ENCODE assay signal across 27 cellular contexts in the genomic region with DNA sequence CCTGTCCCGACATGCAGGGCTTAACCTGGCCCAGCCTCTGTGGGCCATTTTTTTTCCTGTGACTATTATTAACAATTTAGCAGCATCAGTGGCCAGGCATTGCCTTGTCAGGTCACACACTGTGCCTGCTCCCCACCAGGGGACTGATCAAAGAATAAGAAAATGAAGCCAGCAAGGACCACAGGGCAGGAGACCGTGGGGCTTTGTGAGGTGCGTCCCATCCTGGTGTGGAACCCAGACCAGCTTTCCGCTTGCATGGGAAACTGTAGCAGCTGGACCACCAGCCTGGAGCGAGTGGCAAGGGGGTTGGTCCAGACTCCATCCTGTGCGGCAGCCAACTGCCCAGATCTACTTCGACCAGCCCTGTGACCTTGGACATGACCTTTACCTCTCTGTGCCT.
"Had no signal": no experiment of that assay in that cellular context is flagged by ENCODE, and none has a peak within 500 bp of the region (broad histone marks: within the 10 kb centered on the region; RNA-seq: fewer than 3 reads in every experiment).

No MANE protein-coding gene starts in this region.

- H3K9me3 Mint-ChIP-seq: activated CD8-positive, alpha-beta T cell treated with anti-CD3 and anti-CD28 coated beads for 36 hours; activated naive CD4-positive, alpha-beta T cell treated with anti-CD3 and anti-CD28 coated beads, Interleukin-2, amount 50 U/mL, for 72 hours; activated naive CD8-positive, alpha-beta T cell treated with anti-CD3 and anti-CD28 coated beads, Interleukin-2, amount 50 U/mL, for 24 hours; T-helper 2 cell treated with Interferon-gamma antibody and Interleukin-4, amounts not matched to agents 5 μg/mL and 100 μg/mL, for 36 hours had no signal

- ATAC-seq: activated CD4-positive, CD25-positive, alpha-beta regulatory T cell treated with anti-CD3 and anti-CD28 coated beads, Interleukin-2, amount 50 U/mL, for 24 hours; activated CD8-positive, alpha-beta T cell treated with anti-CD3 and anti-CD28 coated beads for 36 hours; activated naive CD4-positive, alpha-beta T cell treated with anti-CD3 and anti-CD28 coated beads, Interleukin-2, amount 50 U/mL, for 72 hours; activated naive CD8-positive, alpha-beta T cell treated with anti-CD3 and anti-CD28 coated beads, Interleukin-2, amount 50 U/mL, for 24 hours; SK-N-SH treated with all-trans-retinoic acid at 6 μM for 48 hours had no signal

- H3K27me3 ChIP-seq: Peyer's patch, SJSA1 had no signal

- H3K27ac ChIP-seq: Peyer's patch, RWPE1, SJSA1 had no signal

- DNase-seq: activated CD4-positive, alpha-beta T cell treated with anti-CD3 and anti-CD28 coated beads for 4 hours; activated CD8-positive, alpha-beta memory T cell treated with anti-CD3 and anti-CD28 coated beads, Interleukin-2, amount 50 U/mL, for 4 hours; activated CD8-positive, alpha-beta T cell treated with anti-CD3 and anti-CD28 coated beads for 36 hours; activated naive CD4-positive, alpha-beta T cell treated with Interleukin-2 at 50 U/mL for 16 hours; activated naive CD8-positive, alpha-beta T cell treated with anti-CD3 and anti-CD28 coated beads, Interleukin-2, amount 50 U/mL, for 24 hours; amygdala; MM.1S; NCI-H1105; NCI-H1436; NCI-H1694 treated with DMSO at 0.1 percent for 48 hours; NCI-H2029 treated with DMSO at 0.1 percent for 48 hours; NCI-H345; NCI-H510A; NCI-H69; NK-92 treated with Interleukin-12 subunit alpha and Interleukin-12 subunit beta, amount 100 ng/mL, for 24 hours; OCI-M1; Peyer's patch; SHP77; SW 1271 had no signal

- H3K4me3 Mint-ChIP-seq: activated CD8-positive, alpha-beta T cell treated with anti-CD3 and anti-CD28 coated beads for 36 hours; activated naive CD8-positive, alpha-beta T cell treated with anti-CD3 and anti-CD28 coated beads, Interleukin-2, amount 50 U/mL, for 24 hours; brain; T-helper 2 cell treated with Interferon-gamma antibody and Interleukin-4, amounts not matched to agents 5 μg/mL and 100 μg/mL, for 36 hours had no signal

- H3K4me1 ChIP-seq: Peyer's patch had no signal

- H3K9me3 ChIP-seq: Peyer's patch, SJSA1 had no signal

- H3K4me3 ChIP-seq: Peyer's patch, SJSA1 had no signal

- H3K27ac Mint-ChIP-seq: activated CD8-positive, alpha-beta T cell treated with anti-CD3 and anti-CD28 coated beads for 36 hours; activated naive CD4-positive, alpha-beta T cell treated with anti-CD3 and anti-CD28 coated beads, Interleukin-2, amount 50 U/mL, for 72 hours; activated naive CD8-positive, alpha-beta T cell treated with anti-CD3 and anti-CD28 coated beads, Interleukin-2, amount 50 U/mL, for 24 hours; brain; T-helper 2 cell treated with Interferon-gamma antibody and Interleukin-4, amounts not matched to agents 5 μg/mL and 100 μg/mL, for 36 hours had no signal

- FAIRE-seq: astrocyte had no signal

- H3K36me3 ChIP-seq: Peyer's patch, SJSA1 had no signal

- H3K36me3 Mint-ChIP-seq: activated naive CD4-positive, alpha-beta T cell treated with anti-CD3 and anti-CD28 coated beads, Interleukin-2, amount 50 U/mL, for 72 hours; brain had no signal
